8 cellular contexts compared by ENCODE assay signal in genomic region chr1:42681771-42682483, GRCh38. TPM values are rescaled to one million over a fixed set of nuclear protein-coding genes. Genes with fewer than 3 reads are reported as not detected.
DNase-seq lines count a peak whose midpoint lies in the region; ATAC-seq and TF ChIP-seq lines count a peak whose summit lies in the region.

Gene YBX1, plus strand, starts transcription at chr1:42682418. Its CDS starts 148 bp downstream, at chr1:42682566.

- peak within 1 kb of the TSS; percentile 96 for H3K4me3 Mint-ChIP-seq in activated T-cell treated with anti-CD3 and anti-CD28 coated beads, Interleukin-2, amount 50 U/mL, for 24 hours

- no peaks in the 10 kb centered on the region for H3K9me3 Mint-ChIP-seq in activated T-cell treated with anti-CD3 and anti-CD28 coated beads, Interleukin-2, amount 50 U/mL, for 24 hours

- no peaks in the 10 kb centered on the region for H3K27me3 Mint-ChIP-seq in activated T-cell treated with anti-CD3 and anti-CD28 coated beads, Interleukin-2, amount 50 U/mL, for 24 hours

- H3K36me3 Mint-ChIP-seq in activated T-cell treated with anti-CD3 and anti-CD28 coated beads, Interleukin-2, amount 50 U/mL, for 24 hours (ENCODE audit: low read depth): peaks cover 65% of the 10 kb centered on the region

- peaks cover 3 to 5% of the 10 kb centered on the region in 2 donors for H3K4me1 ChIP-seq in esophagus (ENCODE audit: control insufficient read depth in 2 of 2, insufficient read depth in 2 of 2, low read length in 1 of 2)
- peaks cover 34% of the 10 kb centered on the region for H3K4me1 ChIP-seq in mucosa of stomach (ENCODE audit: control insufficient read depth, insufficient read depth, low read length)

- peak within 1 kb of the TSS; percentile 87 for H3K9ac ChIP-seq in mucosa of stomach (ENCODE audit: low read length)

- H3K27me3 ChIP-seq in esophagus (ENCODE audit: control insufficient read depth in 1 of 2, insufficient read depth in 2 of 2, low read length in 2 of 2) (no peaks in the 10 kb centered on the region), mucosa of stomach (ENCODE audit: control insufficient read depth, insufficient read depth, low read length) (no peaks in the 10 kb centered on the region)

- H3K36me3 ChIP-seq in esophagus (ENCODE audit: control insufficient read depth in 2 of 2, insufficient read depth in 2 of 2, low read length in 1 of 2) (peaks cover 0 to 3% of the 10 kb centered on the region in 2 donors), mucosa of stomach (ENCODE audit: control insufficient read depth, insufficient read depth, low read length) (no peaks in the 10 kb centered on the region)

- peak; percentile 99 for DNase-seq in DMS153 treated with DMSO at 0.1 percent for 48 hours (lab: John Stamatoyannopoulos, UW; ENCODE audit: unreplicated experiment)
- peak; percentile 99 for DNase-seq in KBM-7
- DNase-seq in activated T-cell treated with anti-CD3 and anti-CD28 coated beads, Interleukin-2, amount 50 U/mL, for 24 hours: peak; percentile 97
- DNase-seq in stimulated activated CD8-positive, alpha-beta memory T cell treated with anti-CD3 and anti-CD28 coated beads, Interleukin-7, amount 100 ng/mL, for 1 hour (ENCODE audit: low read depth in 2 of 2): peak; percentile 87 to 90

- H3K27ac Mint-ChIP-seq in activated T-cell treated with anti-CD3 and anti-CD28 coated beads, Interleukin-2, amount 50 U/mL, for 24 hours: peak within 1 kb of the TSS; percentile 99

- H3K4me3 ChIP-seq in esophagus (ENCODE audit: low read depth in 1 of 2, low read length in 2 of 2): peak within 1 kb of the TSS; percentile 79 to 86
- H3K4me3 ChIP-seq in mucosa of stomach (ENCODE audit: low read length): peak within 1 kb of the TSS; percentile 80

- H3K27ac ChIP-seq in esophagus (ENCODE audit: low read depth in 2 of 2, low read length in 1 of 2): peak within 1 kb of the TSS; percentile 88 to 97

- in situ Hi-C loops in KBM-7 (cut with MboI; ENCODE audit: low pct_unique_long_range_greater_than_20kb, low sequenced_read_pairs): no loop called here

- peaks cover 50% of the 10 kb centered on the region for H3K4me1 Mint-ChIP-seq in activated T-cell treated with anti-CD3 and anti-CD28 coated beads, Interleukin-2, amount 50 U/mL, for 24 hours (ENCODE audit: low read depth)

- peak; percentile 89 for ATAC-seq in GM21717 (IDR thresholded peaks at IDR 0.05; ENCODE audit: unreplicated experiment)

- H3K9me3 ChIP-seq in esophagus (ENCODE audit: control insufficient read depth in 2 of 2, insufficient read depth in 1 of 2, low read depth in 1 of 2, low read length in 1 of 2) (no peaks in the 10 kb centered on the region), mucosa of stomach (ENCODE audit: control insufficient read depth, low read length) (no peaks in the 10 kb centered on the region)

- 0 to 1% methylated on average over 52 to 53 of the region's 53 CpGs for WGBS in esophagus, 2 donors

TF ChIP-seq in PFSK-1, 5 proteins besides CTCF, POLR2A, EP300 and RAD21:
- TF ChIP-seq POLR2AphosphoS5 (IDR thresholded peaks at IDR 0.05; ENCODE audit: low read depth, low read length) (peak; percentile 63; the same call in 1 of the 2 replicates), TAF1 (IDR thresholded peaks at IDR 0.05; ENCODE audit: borderline replicate concordance, insufficient read depth, low read length) (no peak)
TF ChIP-seq in PFSK-1: peak in this region for 1.

RNA-seq across cellular contexts. Expression of gene YBX1, which starts in this region (rescaled TPM):
- polyA plus RNA-seq in PFSK-1 (2012; ENCODE audit: insufficient read length, low read depth): 1,108 TPM
- polyA plus RNA-seq in esophagus: 100 to 1,000 TPM; 381 to 428 TPM

Comparison
In these comparisons a context has a peak if more than half of its experiments do, and no peak if none do; other contexts are left out.
1. Peak in every context shown above with its lines: DNase-seq, ATAC-seq, H3K4me3 ChIP-seq and H3K27ac ChIP-seq.